1 cellular context compared by ENCODE assay signal in the genomic region with DNA sequence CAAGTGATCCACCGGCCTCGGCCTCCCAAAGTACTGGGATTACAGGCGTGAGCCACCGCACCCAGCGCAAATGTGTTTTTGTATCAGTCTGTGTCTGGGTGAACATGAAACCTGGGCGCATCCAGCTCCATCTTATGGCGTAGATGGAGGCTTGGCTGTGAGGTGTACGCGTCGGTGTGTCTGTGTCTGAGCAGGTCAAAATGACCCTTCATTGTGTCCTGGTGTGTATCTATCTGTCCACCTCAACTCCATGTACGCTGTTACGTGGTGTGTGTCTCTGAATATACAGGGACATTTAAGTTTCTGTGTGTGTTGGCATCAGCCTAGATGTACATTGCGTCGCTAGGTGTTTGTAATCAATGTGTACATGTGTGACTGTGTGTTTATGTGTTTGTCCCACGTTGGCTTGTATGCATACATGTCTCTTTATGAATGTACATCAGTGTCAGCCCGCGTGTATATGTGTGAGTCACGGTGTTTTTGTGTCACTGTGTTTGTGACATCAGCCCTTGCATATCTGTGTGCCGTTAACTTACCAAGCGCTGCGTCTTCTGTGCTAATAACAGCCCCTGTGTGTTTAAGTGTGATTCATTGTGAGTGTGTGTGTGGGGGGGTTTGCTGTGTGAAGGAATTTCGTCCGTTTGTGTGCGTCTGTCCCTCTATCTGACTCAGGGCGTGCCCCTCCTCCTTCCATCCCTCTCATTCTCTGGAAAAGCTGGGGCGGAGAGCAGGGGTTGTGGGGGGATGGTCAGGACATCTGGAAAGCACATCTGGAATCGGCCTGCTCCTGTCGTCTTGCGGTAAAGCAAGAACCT.
TF ChIP-seq lines count a peak whose summit lies in the region.

No MANE protein-coding gene starts in this region.

TF ChIP-seq in K562, 482 proteins besides CTCF, POLR2A, EP300 and RAD21 (continued from another document and continues in another):
- TF ChIP-seq, protein P1, sequence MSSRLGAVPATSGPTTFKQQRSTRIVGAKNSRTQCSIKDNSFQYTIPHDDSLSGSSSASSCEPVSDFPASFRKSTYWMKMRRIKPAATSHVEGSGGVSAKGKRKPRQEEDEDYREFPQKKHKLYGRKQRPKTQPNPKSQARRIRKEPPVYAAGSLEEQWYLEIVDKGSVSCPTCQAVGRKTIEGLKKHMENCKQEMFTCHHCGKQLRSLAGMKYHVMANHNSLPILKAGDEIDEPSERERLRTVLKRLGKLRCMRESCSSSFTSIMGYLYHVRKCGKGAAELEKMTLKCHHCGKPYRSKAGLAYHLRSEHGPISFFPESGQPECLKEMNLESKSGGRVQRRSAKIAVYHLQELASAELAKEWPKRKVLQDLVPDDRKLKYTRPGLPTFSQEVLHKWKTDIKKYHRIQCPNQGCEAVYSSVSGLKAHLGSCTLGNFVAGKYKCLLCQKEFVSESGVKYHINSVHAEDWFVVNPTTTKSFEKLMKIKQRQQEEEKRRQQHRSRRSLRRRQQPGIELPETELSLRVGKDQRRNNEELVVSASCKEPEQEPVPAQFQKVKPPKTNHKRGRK (tag; IDR thresholded peaks at IDR 0.05) = no peak
- TF ChIP-seq CEBPG (CRISPR knock-in tag; IDR thresholded peaks at IDR 0.05) (peak; percentile 47; the same call in 1 of the 2 replicates), CEBPG (tag; conservative IDR thresholded peaks at IDR 0.05 in 1 of 2, IDR thresholded peaks at IDR 0.05 in 1 of 2) (peak in 1 of 2 experiments; percentile 72; a peak in 2 of 4 replicates), ZNF740 (CRISPR knock-in tag; IDR thresholded peaks at IDR 0.05) (peak; percentile 99), ZNF740 (tag; IDR thresholded peaks at IDR 0.05) (no peak), PRDM10 (IDR thresholded peaks at IDR 0.05; ENCODE audit: partially characterized antibody) (peak; percentile 27), ZBED1 (IDR thresholded peaks at IDR 0.05) (no peak; the same call in 1 of the 2 replicates), OTX1 (CRISPR knock-in tag; IDR thresholded peaks at IDR 0.05) (peak; percentile 61; the same call in 1 of the 2 replicates), BRD9 (IDR thresholded peaks at IDR 0.05; ENCODE audit: low read depth, partially characterized antibody) (peak; percentile 77), HDGF (IDR thresholded peaks at IDR 0.05) (peak; percentile 47; the same call in 1 of the 2 replicates), DACH1 (IDR thresholded peaks at IDR 0.05; ENCODE audit: partially characterized antibody) (peak; percentile 83), EHMT2 (IDR thresholded peaks at IDR 0.05) (no peak), ZKSCAN8 (CRISPR knock-in tag; IDR thresholded peaks at IDR 0.05) (peak; percentile 42; the same call in 1 of the 2 replicates), HDAC1 (IDR thresholded peaks at IDR 0.05) (peak in 1 of 2 experiments; percentile 79; a peak in 2 of 4 replicates), IRF2 (CRISPR knock-in tag; IDR thresholded peaks at IDR 0.05) (no peak), CBFA2T2 (conservative IDR thresholded peaks at IDR 0.05) (peak; percentile 59), SP1 (CRISPR knock-in tag; IDR thresholded peaks at IDR 0.05) (no peak; the same call in 1 of the 2 replicates), TAF9B (IDR thresholded peaks at IDR 0.05; ENCODE audit: partially characterized antibody) (peak; percentile 29), THRAP3 (IDR thresholded peaks at IDR 0.05; ENCODE audit: borderline replicate concordance) (peak; percentile 14; the same call in 1 of the 2 replicates), AFF1 (IDR thresholded peaks at IDR 0.05; ENCODE audit: low read depth in 1 of 2, partially characterized antibody in 2 of 2) (peak in 1 of 2 experiments; percentile 85), ZNF318 (IDR thresholded peaks at IDR 0.05; ENCODE audit: borderline replicate concordance in 1 of 2, low read depth in 1 of 2) (peak in 1 of 2 experiments; percentile 74; a peak in 2 of 4 replicates), FOS (IDR thresholded peaks at IDR 0.05; ENCODE audit: extremely low read depth, insufficient read length) (peak; percentile 31), UBTF (IDR thresholded peaks at IDR 0.05; ENCODE audit: borderline replicate concordance in 1 of 2, low read depth in 2 of 2, low read length in 2 of 2) (0 out of 4 replicates have a peak, but pooled peaks of 1 of the 2 experiments have one; percentile 14), FIP1L1 (IDR thresholded peaks at IDR 0.05; ENCODE audit: low read depth, low read length, poor library complexity, severe bottlenecking) (no peak), YBX1 (IDR thresholded peaks at IDR 0.05) (no peak), ZNF197 (CRISPR knock-in tag; IDR thresholded peaks at IDR 0.05; ENCODE audit: low read depth) (no peak), SUPT5H (IDR thresholded peaks at IDR 0.05) (peak; percentile 17; the same call in 1 of the 2 replicates), MIER1 (IDR thresholded peaks at IDR 0.05; ENCODE audit: low read depth) (no peak)
- TF ChIP-seq, protein P2, sequence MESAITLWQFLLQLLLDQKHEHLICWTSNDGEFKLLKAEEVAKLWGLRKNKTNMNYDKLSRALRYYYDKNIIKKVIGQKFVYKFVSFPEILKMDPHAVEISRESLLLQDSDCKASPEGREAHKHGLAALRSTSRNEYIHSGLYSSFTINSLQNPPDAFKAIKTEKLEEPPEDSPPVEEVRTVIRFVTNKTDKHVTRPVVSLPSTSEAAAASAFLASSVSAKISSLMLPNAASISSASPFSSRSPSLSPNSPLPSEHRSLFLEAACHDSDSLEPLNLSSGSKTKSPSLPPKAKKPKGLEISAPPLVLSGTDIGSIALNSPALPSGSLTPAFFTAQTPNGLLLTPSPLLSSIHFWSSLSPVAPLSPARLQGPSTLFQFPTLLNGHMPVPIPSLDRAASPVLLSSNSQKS (CRISPR knock-in tag; IDR thresholded peaks at IDR 0.05) = no peak
